In the genomic region with DNA sequence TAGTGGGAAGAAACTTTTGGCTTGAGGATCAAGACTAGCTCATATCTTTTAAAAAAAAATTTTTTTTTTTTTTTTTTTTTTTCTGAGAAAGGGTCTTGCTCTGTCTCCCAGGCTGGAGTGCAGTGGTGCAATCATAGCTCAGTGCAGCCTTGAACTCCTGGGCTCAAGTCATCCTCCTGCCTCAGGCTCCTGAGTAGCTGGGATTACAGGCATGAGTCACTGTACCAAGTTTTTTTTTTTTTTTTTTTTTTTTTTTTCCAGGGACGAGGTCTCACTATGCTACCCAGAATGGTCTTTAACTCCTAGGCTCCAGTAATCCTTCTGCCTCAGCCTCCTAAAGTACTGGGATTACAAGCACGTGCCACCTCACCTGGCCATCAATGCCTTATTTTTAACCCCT, we compare ENCODE assay signal across 17 cellular contexts. TPM values are rescaled to one million over a fixed set of nuclear protein-coding genes. Genes with fewer than 3 reads are reported as not detected.
DNase-seq lines count a peak whose midpoint lies in the region; ATAC-seq and TF ChIP-seq lines count a peak whose summit lies in the region.
"Had no signal": no experiment of that assay in that cellular context is flagged by ENCODE, and none has a peak within 500 bp of the region (broad histone marks: within the 10 kb centered on the region; RNA-seq: fewer than 3 reads in every experiment).

No MANE protein-coding gene starts in this region.

- H3K36me3 ChIP-seq in RWPE2 (ENCODE audit: low read depth), result peaks cover 79% of the 10 kb centered on the region

- peaks cover 32% of the 10 kb centered on the region for H3K36me3 Mint-ChIP-seq in effector memory CD8-positive, alpha-beta T cell (ENCODE audit: insufficient read depth)

- peak; percentile 26 for DNase-seq in NCI-H82 (lab: John Stamatoyannopoulos, UW)
- no peak for DNase-seq in NCI-H82 treated with DMSO at 0.1 percent for 48 hours (lab: John Stamatoyannopoulos, UW; ENCODE audit: unreplicated experiment)
- no peak for DNase-seq in RWPE2 (ENCODE audit: low spot score)
- no peak for DNase-seq in effector memory CD8-positive, alpha-beta T cell
- DNase-seq in stimulated activated CD4-positive, alpha-beta T cell treated with anti-CD3 and anti-CD28 coated beads, Interleukin-4, amount 100 ng/mL, for 1 hour, result no peak
- DNase-seq: activated CD4-positive, alpha-beta T cell treated with anti-CD3 and anti-CD28 coated beads, Interleukin-2, amount 50 U/mL, for 4 hours; activated T-cell treated with anti-CD3 and anti-CD28 coated beads for 4 hours; MV-4-11; NCI-H2029; stimulated activated naive CD4-positive, alpha-beta T cell treated with Interleukin-2 at 50 U/mL for 16 hours; transverse colon had no signal

- peaks cover 9% of the 10 kb centered on the region for H3K4me1 ChIP-seq in RWPE2 (ENCODE audit: insufficient read depth, poor library complexity, severe bottlenecking)
- H3K4me1 ChIP-seq: BLaER1 treated with 17β-estradiol and CSF1 and Interleukin-3, amounts not matched to agents 10 nM and 100 nM had no signal

- no peaks in the 10 kb centered on the region for H3K9me3 ChIP-seq in RWPE2 (ENCODE audit: severe bottlenecking)
- H3K9me3 ChIP-seq: BLaER1 treated with 17β-estradiol and CSF1 and Interleukin-3, amounts not matched to agents 10 nM and 100 nM; transverse colon had no signal

- H3K4me3 ChIP-seq in RWPE2 (ENCODE audit: severe bottlenecking), result no peak overlapping the region
- H3K4me3 ChIP-seq: BLaER1 treated with 17β-estradiol and CSF1 and Interleukin-3, amounts not matched to agents 10 nM and 100 nM; transverse colon had no signal

- H3K4me3 Mint-ChIP-seq in effector memory CD8-positive, alpha-beta T cell, result no peak overlapping the region
- H3K4me3 Mint-ChIP-seq: natural killer cell treated with Interleukin-12 subunit alpha and Interleukin-12 subunit beta and Interleukin-15 and Interleukin-18, amount 100 ng/mL, for 72 hours had no signal

- peak; percentile 36; the same call in 1 of the 3 replicates for ATAC-seq in RWPE2 (ENCODE audit: low read depth)
- peak; percentile 26 for ATAC-seq in esophagus mucosa
- ATAC-seq in GM19397 (IDR thresholded peaks at IDR 0.05; ENCODE audit: unreplicated experiment), result no peak
- no peak for ATAC-seq in effector memory CD8-positive, alpha-beta T cell (replicated peaks)
- no peak for ATAC-seq in GM19452 (IDR thresholded peaks at IDR 0.05; ENCODE audit: unreplicated experiment)
- ATAC-seq: natural killer cell treated with Interleukin-12 subunit alpha and Interleukin-12 subunit beta and Interleukin-15 and Interleukin-18, amount 100 ng/mL, for 72 hours had no signal

- H3K27ac ChIP-seq in RWPE2 (ENCODE audit: poor library complexity, severe bottlenecking), result peak overlapping the region; percentile 6
- H3K27ac ChIP-seq: BLaER1 treated with 17β-estradiol and CSF1 and Interleukin-3, amounts not matched to agents 10 nM and 100 nM; HL-60 had no signal

- H3K27me3 ChIP-seq in RWPE2 (ENCODE audit: insufficient read depth, poor library complexity, severe bottlenecking), result no peaks in the 10 kb centered on the region
- H3K27me3 ChIP-seq: BLaER1 treated with 17β-estradiol and CSF1 and Interleukin-3, amounts not matched to agents 10 nM and 100 nM; transverse colon had no signal

- no peaks in the 10 kb centered on the region for H3K9me3 Mint-ChIP-seq in effector memory CD8-positive, alpha-beta T cell
- H3K9me3 Mint-ChIP-seq: natural killer cell treated with Interleukin-12 subunit alpha and Interleukin-12 subunit beta and Interleukin-15 and Interleukin-18, amount 100 ng/mL, for 72 hours had no signal

- TF ChIP-seq CTCF in RWPE2 (IDR thresholded peaks at IDR 0.05; ENCODE audit: poor library complexity, severe bottlenecking), result no peak

- no peaks in the 10 kb centered on the region for H3K27me3 Mint-ChIP-seq in effector memory CD8-positive, alpha-beta T cell
- H3K27me3 Mint-ChIP-seq: natural killer cell treated with Interleukin-12 subunit alpha and Interleukin-12 subunit beta and Interleukin-15 and Interleukin-18, amount 100 ng/mL, for 72 hours had no signal

- no peak overlapping the region for H3K27ac Mint-ChIP-seq in effector memory CD8-positive, alpha-beta T cell
- H3K27ac Mint-ChIP-seq: natural killer cell treated with Interleukin-12 subunit alpha and Interleukin-12 subunit beta and Interleukin-15 and Interleukin-18, amount 100 ng/mL, for 72 hours had no signal

- H3K4me1 Mint-ChIP-seq in effector memory CD8-positive, alpha-beta T cell (ENCODE audit: low read depth in 2 of 2), result peaks cover 5 to 6% of the 10 kb centered on the region in 2 donors

RNA-seq across cellular contexts. Expression of a gene that starts 27.9 kb away (rescaled TPM):
- total RNA-seq in esophagus mucosa, result 24.5 TPM

Comparison
In these comparisons a context has a peak if more than half of its experiments do, and no peak if none do; other contexts are left out.
1. ATAC-seq: peak in RWPE2 (single experiment) and esophagus mucosa (single experiment); none in GM19397 (single experiment), effector memory CD8-positive, alpha-beta T cell (single experiment) and GM19452 (single experiment).